8 cellular contexts compared by ENCODE assay signal in genomic region chr1:9275567-9276034, GRCh38. TPM values are rescaled to one million over a fixed set of nuclear protein-coding genes. Genes with fewer than 3 reads are reported as not detected.
DNase-seq lines count a peak whose midpoint lies in the region; ATAC-seq, FAIRE-seq and TF ChIP-seq lines count a peak whose summit lies in the region.

No MANE protein-coding gene starts in this region.

- DNase-seq in DMS 273 treated with DMSO at 0.1 percent for 48 hours (lab: John Stamatoyannopoulos, UW), result peak; percentile 21
- peak; percentile 91 for DNase-seq in MG63
- DNase-seq in activated CD4-positive, alpha-beta T cell treated with anti-CD3 and anti-CD28 coated beads for 48 hours, result peak; percentile 91
- peak; percentile 63 for DNase-seq in endothelial cell of umbilical vein (ENCODE audit: low read depth, low spot score)
- DNase-seq in spleen, result peak; percentile 84
- no peak for DNase-seq in medulla oblongata (ENCODE audit: extremely low spot score)
- no peak for DNase-seq in Ammon's horn (ENCODE audit: low spot score)

- H3K27me3 ChIP-seq in MG63, result no peaks in the 10 kb centered on the region
- no peaks in the 10 kb centered on the region for H3K27me3 ChIP-seq in endothelial cell of umbilical vein (ENCODE audit: control insufficient read depth in 2 of 2, insufficient read depth in 2 of 2, low read length in 2 of 2)
- H3K27me3 ChIP-seq in spleen (replicated peaks in 1 of 7), result peaks cover 0 to 4% (median 0%) of the 10 kb centered on the region in 7 donors

- H3K4me2 ChIP-seq in endothelial cell of umbilical vein (ENCODE audit: insufficient read depth, low read length), result peak overlapping the region; percentile 25

- H3K27ac ChIP-seq in endothelial cell of umbilical vein (ENCODE audit: insufficient read depth, low read depth, low read length) (no peak overlapping the region), spleen (no peak overlapping the region)

- H3K79me2 ChIP-seq in endothelial cell of umbilical vein (ENCODE audit: control insufficient read depth, insufficient read depth, low read length), result no peaks in the 10 kb centered on the region

- no peaks in the 10 kb centered on the region for H3K9me3 ChIP-seq in MG63
- no peaks in the 10 kb centered on the region for H3K9me3 ChIP-seq in endothelial cell of umbilical vein (replicated peaks; ENCODE audit: control insufficient read depth, insufficient read depth, low read length)
- no peaks in the 10 kb centered on the region for H3K9me3 ChIP-seq in spleen

- peak; percentile 89 for ATAC-seq in GM21717 (IDR thresholded peaks at IDR 0.05; ENCODE audit: unreplicated experiment)

- dilution Hi-C loops in endothelial cell of umbilical vein (cut with MboI; ENCODE audit: extremely low pct_ligation_motif_present, low sequenced_read_pairs), result no loop called here

- intact Hi-C loops in endothelial cell of umbilical vein (cut with micrococcal nuclease), result no loop called here
- intact Hi-C loops in spleen (cut with DNase I; ENCODE audit: low total_unique reads), result no loop called here

- CTCF ChIA-PET in endothelial cell of umbilical vein (lab: Charles Lee), result interaction anchor here (1.1 to 2.4 kb wide), 4 partner anchors 9 to 215 kb away, joined by 4 to 14 read pairs (median 12); no protein-coding TSS in a partner anchor

- 30 to 47% (median 42%) methylated on average over 2 to 12 of the region's 12 CpGs for WGBS in spleen, 5 donors

- POLR2A ChIA-PET in endothelial cell of umbilical vein (lab: Charles Lee), result no interaction called here

- no TSS peak for BruUV-seq in endothelial cell of umbilical vein (replicated peaks; lab: Mats Ljungman, UMichigan)

- no peaks in the 10 kb centered on the region for H3K9me1 ChIP-seq in endothelial cell of umbilical vein (replicated peaks; ENCODE audit: control insufficient read depth, extremely low read depth, insufficient read depth, low read length)

- no peak overlapping the region for H3K4me3 ChIP-seq in MG63
- no peak overlapping the region for H3K4me3 ChIP-seq in endothelial cell of umbilical vein (replicated peaks in 1 of 3; ENCODE audit: insufficient read depth in 1 of 3, low read depth in 1 of 3, low read length in 3 of 3)
- no peak overlapping the region for H3K4me3 ChIP-seq in spleen

- TF ChIP-seq CTCF in endothelial cell of umbilical vein (IDR thresholded peaks at IDR 0.05; ENCODE audit: extremely low read depth in 1 of 2, insufficient read depth in 1 of 2, low read depth in 1 of 2, low read length in 2 of 2) (no peak), spleen (IDR thresholded peaks at IDR 0.05 in 8 of 11, conservative IDR thresholded peaks at IDR 0.05 in 3 of 11) (no peak)

- H3K9ac ChIP-seq in endothelial cell of umbilical vein (replicated peaks; ENCODE audit: extremely low read depth, insufficient read depth, low read length), result no peak overlapping the region

- no peak for TF ChIP-seq POLR2A in endothelial cell of umbilical vein (IDR thresholded peaks at IDR 0.05; ENCODE audit: low read depth, low read length)
- TF ChIP-seq POLR2A in spleen (IDR thresholded peaks at IDR 0.05), result no peak

- H4K20me1 ChIP-seq in endothelial cell of umbilical vein (replicated peaks; ENCODE audit: control insufficient read depth, extremely low read depth, insufficient read depth, low read length), result no peaks in the 10 kb centered on the region

- no peaks in the 10 kb centered on the region for H3K36me3 ChIP-seq in MG63
- no peaks in the 10 kb centered on the region for H3K36me3 ChIP-seq in endothelial cell of umbilical vein (ENCODE audit: control insufficient read depth in 2 of 2, extremely low read depth in 1 of 2, insufficient read depth in 2 of 2, low read length in 2 of 2)
- H3K36me3 ChIP-seq in spleen, result peaks cover 0 to 15% (median 0%) of the 10 kb centered on the region in 6 donors

- FAIRE-seq in endothelial cell of umbilical vein (lab: Jason Lieb, UNC), result peak; percentile 95

- no peak overlapping the region for H2AFZ ChIP-seq in endothelial cell of umbilical vein (ENCODE audit: low read depth, low read length)

- peaks cover 13% of the 10 kb centered on the region for H3K4me1 ChIP-seq in endothelial cell of umbilical vein (ENCODE audit: control insufficient read depth, extremely low read depth, insufficient read depth, low read length)
- peaks cover 0 to 29% (median 8%) of the 10 kb centered on the region in 6 donors for H3K4me1 ChIP-seq in spleen

TF ChIP-seq in endothelial cell of umbilical vein, 7 proteins besides CTCF, POLR2A, EP300 and RAD21:
- peak; percentile 70 for TF ChIP-seq POLR2AphosphoS5 (IDR thresholded peaks at IDR 0.05; ENCODE audit: insufficient read depth, low read depth, low read length)
- no peak for TF ChIP-seq GATA2 (IDR thresholded peaks at IDR 0.05; ENCODE audit: insufficient read depth, insufficient read length, low read depth, low read length)
- no peak for TF ChIP-seq EZH2 (IDR thresholded peaks at IDR 0.05; ENCODE audit: borderline replicate concordance, low read depth, low read length, severe bottlenecking)
- peak; percentile 62 for TF ChIP-seq FOS (IDR thresholded peaks at IDR 0.05; ENCODE audit: borderline replicate concordance, insufficient read depth, low read length)
- TF ChIP-seq JUN (IDR thresholded peaks at IDR 0.05; ENCODE audit: borderline replicate concordance, insufficient read depth, insufficient read length, low read depth), result peak; percentile 68

RNA-seq across cellular contexts. Expression of gene SPSB1, which starts 17.1 kb away (rescaled TPM):
- 6.4 and 11.4 TPM in 2 replicates for total RNA-seq in MG63 (2014; rRNA removed; shearing (Covaris generic); ENCODE audit: low replicate concordance)
- total RNA-seq in endothelial cell of umbilical vein, result 41.9 and 50.9 TPM in 2 replicates
- 61.2 and 66.7 TPM in 2 replicates for polyA plus RNA-seq in endothelial cell of umbilical vein
- polyA plus RNA-seq in endothelial cell of umbilical vein (2011; cell fraction: cytosol; rRNA removed), result 39.4 and 39.6 TPM in 2 replicates
- 30.4 and 32.4 TPM in 2 replicates for polyA plus RNA-seq in endothelial cell of umbilical vein (2011; cell fraction: nucleus; rRNA removed)
- polyA plus RNA-seq in endothelial cell of umbilical vein (2012), result 25.2 and 26.0 TPM in 2 replicates
- 68.1 and 84.0 TPM in 2 replicates for polyA minus RNA-seq in endothelial cell of umbilical vein
- polyA minus RNA-seq in endothelial cell of umbilical vein (2011; cell fraction: cytosol; rRNA and poly(A)+ RNA removed), result 6.3 TPM
- 27.8 and 30.8 TPM in 2 replicates for polyA minus RNA-seq in endothelial cell of umbilical vein (2011; cell fraction: nucleus; rRNA and poly(A)+ RNA removed)
- total RNA-seq in spleen, result 1 to 10 TPM; 2.4 to 7.9 (median 5.3) TPM
- polyA plus RNA-seq in spleen, result 1 to 10 TPM; 1.3 to 3.4 (median 2.7) TPM

RNA-seq across cellular contexts. Expression of gene H6PD, which starts 41.0 kb away (rescaled TPM):
- 14.1 and 16.7 TPM in 2 replicates for total RNA-seq in MG63 (2014; rRNA removed; shearing (Covaris generic); ENCODE audit: low replicate concordance)
- 29.0 and 40.1 TPM in 2 replicates for total RNA-seq in endothelial cell of umbilical vein
- 24.5 and 26.9 TPM in 2 replicates for polyA plus RNA-seq in endothelial cell of umbilical vein
- polyA plus RNA-seq in endothelial cell of umbilical vein (2011; cell fraction: cytosol; rRNA removed), result 22.5 and 26.8 TPM in 2 replicates
- polyA plus RNA-seq in endothelial cell of umbilical vein (2011; cell fraction: nucleus; rRNA removed), result 19.4 and 21.4 TPM in 2 replicates
- 20.4 and 21.0 TPM in 2 replicates for polyA plus RNA-seq in endothelial cell of umbilical vein (2012)
- 31.0 and 33.4 TPM in 2 replicates for polyA minus RNA-seq in endothelial cell of umbilical vein
- polyA minus RNA-seq in endothelial cell of umbilical vein (2011; cell fraction: cytosol; rRNA and poly(A)+ RNA removed), result 3.4 TPM
- 11.2 and 11.9 TPM in 2 replicates for polyA minus RNA-seq in endothelial cell of umbilical vein (2011; cell fraction: nucleus; rRNA and poly(A)+ RNA removed)
- 10 to 100 TPM; 32.1 to 55.3 (median 37.8) TPM for total RNA-seq in spleen
- polyA plus RNA-seq in spleen, result 10 to 100 TPM in 1 of 3 donors, 1 to 10 TPM in 2; 4.5 to 13.9 (median 5.5) TPM

Comparison
In these comparisons a context has a peak if more than half of its experiments do, and no peak if none do; other contexts are left out.
1. DNase-seq: peak in DMS 273 treated with DMSO at 0.1 percent for 48 hours (single experiment), MG63 (single experiment), activated CD4-positive, alpha-beta T cell treated with anti-CD3 and anti-CD28 coated beads for 48 hours (single experiment), endothelial cell of umbilical vein (single experiment) and spleen (single experiment); none in medulla oblongata (single experiment) and Ammon's horn (single experiment).